ENCODE assay signal across 10 cellular contexts in the genomic region with DNA sequence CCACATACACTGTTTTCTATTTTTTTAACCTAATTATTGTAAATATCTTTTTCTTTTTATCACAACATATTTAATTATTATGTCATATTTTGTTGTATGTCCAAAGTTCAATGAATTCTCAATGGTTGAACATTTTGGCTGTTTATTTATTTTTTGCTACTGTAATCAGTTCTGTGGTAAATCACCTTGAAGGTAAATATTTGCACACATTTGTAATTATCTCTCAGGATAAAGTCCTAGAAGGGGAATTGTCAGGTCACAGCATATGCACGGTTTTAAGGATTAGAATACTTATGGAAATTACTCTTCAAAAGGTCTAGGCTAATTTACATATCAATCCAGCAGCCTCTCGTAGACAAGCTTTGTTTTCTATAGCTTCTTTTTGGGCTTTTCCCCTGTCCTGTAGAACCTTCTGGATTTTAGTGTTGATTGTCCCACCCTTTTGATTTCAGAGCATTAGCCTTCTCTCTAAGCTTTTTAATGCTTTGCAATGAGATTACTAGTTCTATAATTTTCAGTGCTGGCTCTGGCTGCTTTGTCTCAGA.
"Had no signal": no experiment of that assay in that cellular context is flagged by ENCODE, and none has a peak within 500 bp of the region (broad histone marks: within the 10 kb centered on the region; RNA-seq: fewer than 3 reads in every experiment).

No MANE protein-coding gene starts in this region.

- ATAC-seq: activated CD4-positive, CD25-positive, alpha-beta regulatory T cell treated with anti-CD3 and anti-CD28 coated beads, Interleukin-2, amount 50 U/mL, for 24 hours; right cardiac atrium had no signal

- H3K4me3 ChIP-seq: lower lobe of right lung had no signal

- H3K36me3 ChIP-seq: brain microvascular endothelial cell, lower lobe of right lung had no signal

- H3K27me3 ChIP-seq: brain microvascular endothelial cell had no signal

- DNase-seq: activated effector memory CD4-positive, alpha-beta T cell treated with Interleukin-2 at 50 U/mL for 16 hours; activated T-cell treated with anti-CD3 and anti-CD28 coated beads, Interleukin-2, amount 50 U/mL, for 24 hours; brain microvascular endothelial cell; dermis blood vessel endothelial cell; lower lobe of right lung; right cardiac atrium; stimulated activated CD4-positive, alpha-beta T cell treated with anti-CD3 and anti-CD28 coated beads, Interleukin-2, amount 100 ng/mL, for 24 hours; stimulated activated naive CD4-positive, alpha-beta T cell; trophoblast cell had no signal

- H3K4me1 ChIP-seq: lower lobe of right lung had no signal

- H3K27ac ChIP-seq: brain microvascular endothelial cell, lower lobe of right lung had no signal
